In genomic region chr20:39886650-39887190, GRCh38 we compare ENCODE assay signal across 1 cellular context.
TF ChIP-seq lines count a peak whose summit lies in the region.

No MANE protein-coding gene starts in this region.

TF ChIP-seq in WTC11, 78 proteins besides CTCF, POLR2A, EP300 and RAD21 (continued from another document):
- TF ChIP-seq ESRRA (CRISPR knock-in tag; IDR thresholded peaks at IDR 0.05; ENCODE audit: borderline replicate concordance): no peak
- TF ChIP-seq ZNF425 (CRISPR knock-in tag; conservative IDR thresholded peaks at IDR 0.05): no peak
- TF ChIP-seq FOXJ3 (CRISPR knock-in tag; IDR thresholded peaks at IDR 0.05; ENCODE audit: borderline replicate concordance): no peak
- TF ChIP-seq E2F5 (CRISPR knock-in tag; IDR thresholded peaks at IDR 0.05): no peak
- no peak for TF ChIP-seq FOXK1 (CRISPR knock-in tag; IDR thresholded peaks at IDR 0.05)
- TF ChIP-seq ZNF138 (CRISPR knock-in tag; conservative IDR thresholded peaks at IDR 0.05): no peak
- no peak for TF ChIP-seq ZBTB21 (CRISPR knock-in tag; IDR thresholded peaks at IDR 0.05; ENCODE audit: borderline replicate concordance)
- TF ChIP-seq ZNF317 (CRISPR knock-in tag; IDR thresholded peaks at IDR 0.05; ENCODE audit: borderline replicate concordance, low read depth): no peak
- no peak for TF ChIP-seq ZBTB43 (CRISPR knock-in tag; IDR thresholded peaks at IDR 0.05)
- no peak for TF ChIP-seq PRRX2 (CRISPR knock-in tag; IDR thresholded peaks at IDR 0.05)
- TF ChIP-seq ZNF671 (CRISPR knock-in tag; IDR thresholded peaks at IDR 0.05): no peak
- TF ChIP-seq NFE2L1 (CRISPR knock-in tag; IDR thresholded peaks at IDR 0.05): no peak
- TF ChIP-seq ELF4 (CRISPR knock-in tag; IDR thresholded peaks at IDR 0.05; ENCODE audit: low read depth): no peak
